8 cellular contexts compared by ENCODE assay signal in the genomic region with DNA sequence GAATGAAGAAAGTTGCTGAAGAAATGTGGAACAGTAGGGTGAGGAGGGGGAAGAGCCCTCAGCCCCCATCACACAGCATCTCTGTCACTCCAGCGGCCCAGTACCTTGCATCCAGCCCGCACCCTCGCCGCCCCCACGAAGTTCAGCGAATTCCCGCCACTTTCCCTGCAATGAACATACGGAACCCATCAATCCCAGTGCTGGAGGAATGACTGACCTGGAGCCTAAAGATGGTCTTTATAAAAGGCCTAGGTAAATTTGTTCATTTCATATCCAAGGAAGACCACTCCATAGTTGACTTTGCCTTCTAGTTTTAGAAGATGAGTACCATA. TPM values are rescaled to one million over a fixed set of nuclear protein-coding genes. Genes with fewer than 3 reads are reported as not detected.
DNase-seq lines count a peak whose midpoint lies in the region; ATAC-seq, FAIRE-seq and TF ChIP-seq lines count a peak whose summit lies in the region.

No MANE protein-coding gene starts in this region.

- H3K4me3 ChIP-seq in GM06990 (replicated peaks; ENCODE audit: low read depth, low read length) (peak overlapping the region; percentile 87), RWPE2 (ENCODE audit: severe bottlenecking) (peak overlapping the region; percentile 66), fibroblast of mammary gland (ENCODE audit: control insufficient read depth, low read depth, low read length) (peak overlapping the region; percentile 91), gastrocnemius medialis (peak overlapping the region; percentile 75 to 91 (median 84))

- H3K27ac ChIP-seq in RWPE2 (ENCODE audit: poor library complexity, severe bottlenecking) (no peak overlapping the region), gastrocnemius medialis (peak overlapping the region; percentile 87 to 99 (median 96))

- TF ChIP-seq CTCF in GM06990 (IDR thresholded peaks at IDR 0.05; ENCODE audit: insufficient read depth, low read length, poor library complexity, severe bottlenecking) (no peak), RWPE2 (IDR thresholded peaks at IDR 0.05; ENCODE audit: poor library complexity, severe bottlenecking) (no peak), fibroblast of mammary gland (conservative IDR thresholded peaks at IDR 0.05; ENCODE audit: control insufficient read depth, insufficient read depth, low read depth, low read length) (no peak), gastrocnemius medialis (IDR thresholded peaks at IDR 0.05 in 4 of 5, conservative IDR thresholded peaks at IDR 0.05 in 1 of 5) (no peak)

- no peak for FAIRE-seq in HTR-8/SVneo (lab: Jason Lieb, UNC)

- DNase-seq in GM06990 (ENCODE audit: extremely low read depth, insufficient read length) (no peak), RWPE2 (ENCODE audit: low spot score) (no peak), fibroblast of mammary gland (ENCODE audit: low read depth) (no peak), gastrocnemius medialis (no peak), HTR-8/SVneo (ENCODE audit: insufficient read length, low spot score) (no peak), NCI-H1930 (lab: John Stamatoyannopoulos, UW) (no peak)
- DNase-seq in activated CD4-positive, alpha-beta T cell treated with anti-CD3 and anti-CD28 coated beads, Interleukin-2, amount 50 U/mL, for 4 hours, result no peak

- intact Hi-C loops in gastrocnemius medialis (cut with DNase I; ENCODE audit: low total_unique reads), result loop anchor here (2.0 to 10.0 kb wide), 4 partner anchors 194 to 1085 kb away; a partner anchor contains a TSS

- no peaks in the 10 kb centered on the region for H3K27me3 ChIP-seq in GM06990 (replicated peaks; ENCODE audit: control insufficient read depth, insufficient read depth, low read length)
- no peaks in the 10 kb centered on the region for H3K27me3 ChIP-seq in RWPE2 (ENCODE audit: insufficient read depth, poor library complexity, severe bottlenecking)
- no peaks in the 10 kb centered on the region for H3K27me3 ChIP-seq in gastrocnemius medialis

- ATAC-seq in RWPE2 (ENCODE audit: low read depth) (no peak), gastrocnemius medialis (no peak), HG03139 (IDR thresholded peaks at IDR 0.05; ENCODE audit: unreplicated experiment) (no peak)

- in situ Hi-C loops in gastrocnemius medialis (cut with MboI; ENCODE audit: low sequenced_read_pairs in 4 of 4), result loop anchor here in 3 of 4 donors (10.0 to 25.0 kb wide), 3 partner anchors 280 to 318 kb away; a partner anchor contains a TSS

- H3K36me3 ChIP-seq in GM06990 (ENCODE audit: control insufficient read depth, insufficient read depth, low read length) (no peaks in the 10 kb centered on the region), RWPE2 (ENCODE audit: low read depth) (peaks cover 16% of the 10 kb centered on the region; the same call in 1 of the 2 replicates), gastrocnemius medialis (no peaks in the 10 kb centered on the region)

- H3K9me3 ChIP-seq in RWPE2 (ENCODE audit: severe bottlenecking), result no peaks in the 10 kb centered on the region
- no peaks in the 10 kb centered on the region for H3K9me3 ChIP-seq in gastrocnemius medialis

- H3K4me1 ChIP-seq in RWPE2 (ENCODE audit: insufficient read depth, poor library complexity, severe bottlenecking), result peaks cover 19% of the 10 kb centered on the region
- peaks cover 24 to 26% of the 10 kb centered on the region in 2 donors for H3K4me1 ChIP-seq in gastrocnemius medialis

- TF ChIP-seq POLR2A in gastrocnemius medialis (IDR thresholded peaks at IDR 0.05), result no peak

RNA-seq across cellular contexts. Expression of a gene that starts 0.8 kb away (rescaled TPM):
- 100 to 1,000 TPM; 123 to 151 (median 142) TPM for total RNA-seq in gastrocnemius medialis
